Comparison of ENCODE assay signal across 22 cellular contexts in genomic region chr2:229401126-229401865, GRCh38.
"Had no signal": no experiment of that assay in that cellular context is flagged by ENCODE, and none has a peak within 500 bp of the region (broad histone marks: within the 10 kb centered on the region; RNA-seq: fewer than 3 reads in every experiment).

No MANE protein-coding gene starts in this region.

- DNase-seq: activated CD4-positive, alpha-beta T cell treated with anti-CD3 and anti-CD28 coated beads for 48 hours; activated CD4-positive, alpha-beta T cell treated with anti-CD3 and anti-CD28 coated beads, Interleukin-2, amount 50 U/mL, for 4 hours; activated CD8-positive, alpha-beta T cell treated with anti-CD3 and anti-CD28 coated beads, Interleukin-2, amount 10 ng/mL, durations not matched to agents 7 days and 5 days; activated effector memory CD4-positive, alpha-beta T cell treated with Interleukin-2 at 50 U/mL for 16 hours; activated naive CD4-positive, alpha-beta T cell; activated T-cell treated with anti-CD3 and anti-CD28 coated beads, Interleukin-2, amount 50 U/mL, for 24 hours; aorta; central memory CD4-positive, alpha-beta T cell; Karpas-422; NCI-H1105; NCI-H1436; NCI-H1694 treated with DMSO at 0.1 percent for 48 hours; NCI-H2029 treated with DMSO at 0.1 percent for 48 hours; NCI-H345; NCI-H510A; NCI-H69; NK-92 treated with Interleukin-12 subunit alpha and Interleukin-12 subunit beta, amount 100 ng/mL, for 24 hours; PC-9; SHP77 treated with DMSO at 0.1 percent for 48 hours had no signal

- ATAC-seq: activated CD4-positive, CD25-positive, alpha-beta regulatory T cell treated with anti-CD3 and anti-CD28 coated beads, Interleukin-2, amount 50 U/mL, for 24 hours; activated CD8-positive, alpha-beta T cell treated with anti-CD3 and anti-CD28 coated beads, Interleukin-2, amount 10 ng/mL, durations not matched to agents 7 days and 5 days; K562 had no signal

- H3K4me3 ChIP-seq: breast epithelium, K562, PC-9 had no signal
